ENCODE assay signal across 1 cellular context in the genomic region with DNA sequence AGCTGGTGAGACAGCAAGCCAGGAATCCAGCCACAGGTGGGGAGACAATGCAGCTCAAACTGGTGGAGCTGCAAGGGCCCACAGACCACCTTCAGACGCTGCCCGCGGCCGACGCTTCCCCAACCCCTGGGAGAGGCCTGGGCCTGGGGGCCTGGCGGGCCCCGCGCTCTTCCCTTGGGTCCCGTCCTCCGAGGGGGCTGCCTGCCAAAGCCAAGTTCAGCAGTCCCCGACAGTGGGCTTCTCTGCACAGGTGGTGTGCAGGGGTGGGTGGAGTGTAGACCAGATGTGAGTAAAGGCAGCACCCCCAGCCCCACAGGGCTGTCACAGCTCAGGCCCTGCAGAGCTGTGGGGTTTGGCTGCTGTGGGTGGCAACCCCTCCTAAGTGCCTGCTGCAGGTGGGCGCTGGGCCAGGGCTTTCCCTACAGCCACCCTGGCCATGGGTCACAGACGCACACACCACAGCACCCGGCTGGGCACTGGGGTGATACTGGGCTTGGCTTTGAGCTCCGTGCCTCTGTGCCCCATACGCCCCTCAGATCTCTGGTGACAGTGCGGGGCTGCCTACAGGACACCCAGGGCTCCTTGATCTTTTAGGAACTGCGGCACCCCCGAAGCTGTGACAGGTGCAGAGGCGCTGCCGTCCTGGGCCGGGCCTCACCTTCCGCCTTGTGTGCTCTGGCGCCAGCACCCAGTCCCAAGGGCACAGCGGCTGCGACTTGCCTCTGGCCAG.
TF ChIP-seq lines count a peak whose summit lies in the region.

No MANE protein-coding gene starts in this region.

TF ChIP-seq in GM23338, 12 proteins besides CTCF, POLR2A, EP300 and RAD21 (continued from another document):
- TF ChIP-seq CREB1 (CRISPR knock-in tag; IDR thresholded peaks at IDR 0.05; ENCODE audit: low read depth) (no peak), STAT1 (IDR thresholded peaks at IDR 0.05; ENCODE audit: unreplicated experiment) (no peak), NANOG (IDR thresholded peaks at IDR 0.05; ENCODE audit: borderline replicate concordance) (no peak), ZNF114 (CRISPR knock-in tag; IDR thresholded peaks at IDR 0.05) (no peak), ZNF331 (CRISPR knock-in tag; IDR thresholded peaks at IDR 0.05; ENCODE audit: low read depth) (no peak), POLR2AphosphoS5 (IDR thresholded peaks at IDR 0.05; ENCODE audit: low read depth) (no peak; the same call in 1 of the 2 replicates), ZNF462 (CRISPR knock-in tag; IDR thresholded peaks at IDR 0.05) (no peak)
- TF ChIP-seq, protein P1, sequence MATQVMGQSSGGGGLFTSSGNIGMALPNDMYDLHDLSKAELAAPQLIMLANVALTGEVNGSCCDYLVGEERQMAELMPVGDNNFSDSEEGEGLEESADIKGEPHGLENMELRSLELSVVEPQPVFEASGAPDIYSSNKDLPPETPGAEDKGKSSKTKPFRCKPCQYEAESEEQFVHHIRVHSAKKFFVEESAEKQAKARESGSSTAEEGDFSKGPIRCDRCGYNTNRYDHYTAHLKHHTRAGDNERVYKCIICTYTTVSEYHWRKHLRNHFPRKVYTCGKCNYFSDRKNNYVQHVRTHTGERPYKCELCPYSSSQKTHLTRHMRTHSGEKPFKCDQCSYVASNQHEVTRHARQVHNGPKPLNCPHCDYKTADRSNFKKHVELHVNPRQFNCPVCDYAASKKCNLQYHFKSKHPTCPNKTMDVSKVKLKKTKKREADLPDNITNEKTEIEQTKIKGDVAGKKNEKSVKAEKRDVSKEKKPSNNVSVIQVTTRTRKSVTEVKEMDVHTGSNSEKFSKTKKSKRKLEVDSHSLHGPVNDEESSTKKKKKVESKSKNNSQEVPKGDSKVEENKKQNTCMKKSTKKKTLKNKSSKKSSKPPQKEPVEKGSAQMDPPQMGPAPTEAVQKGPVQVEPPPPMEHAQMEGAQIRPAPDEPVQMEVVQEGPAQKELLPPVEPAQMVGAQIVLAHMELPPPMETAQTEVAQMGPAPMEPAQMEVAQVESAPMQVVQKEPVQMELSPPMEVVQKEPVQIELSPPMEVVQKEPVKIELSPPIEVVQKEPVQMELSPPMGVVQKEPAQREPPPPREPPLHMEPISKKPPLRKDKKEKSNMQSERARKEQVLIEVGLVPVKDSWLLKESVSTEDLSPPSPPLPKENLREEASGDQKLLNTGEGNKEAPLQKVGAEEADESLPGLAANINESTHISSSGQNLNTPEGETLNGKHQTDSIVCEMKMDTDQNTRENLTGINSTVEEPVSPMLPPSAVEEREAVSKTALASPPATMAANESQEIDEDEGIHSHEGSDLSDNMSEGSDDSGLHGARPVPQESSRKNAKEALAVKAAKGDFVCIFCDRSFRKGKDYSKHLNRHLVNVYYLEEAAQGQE (IDR thresholded peaks at IDR 0.05; ENCODE audit: unreplicated experiment): no peak
TF ChIP-seq in GM23338: peak in this region for 0.
